1 cellular context compared by ENCODE assay signal in the genomic region with DNA sequence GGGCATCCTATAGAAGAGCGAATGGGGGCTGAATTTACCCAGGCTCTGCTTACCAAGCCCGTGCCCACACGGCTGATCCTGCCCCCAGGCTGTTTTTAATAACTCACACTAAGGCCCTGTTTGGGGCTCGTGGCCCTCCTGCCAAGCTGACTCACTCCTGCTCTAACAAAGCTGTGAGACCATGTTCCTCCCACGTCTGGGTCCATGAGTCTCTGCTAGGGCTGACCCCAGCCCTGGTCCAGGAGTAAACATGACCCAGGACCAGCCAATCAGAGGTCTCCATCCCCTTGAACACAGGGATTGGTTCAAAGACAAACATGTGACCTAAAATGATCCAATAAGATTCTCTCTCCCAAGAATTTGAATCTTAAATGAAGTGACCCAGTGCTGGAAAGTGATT.
TF ChIP-seq lines count a peak whose summit lies in the region.

No MANE protein-coding gene starts in this region.

TF ChIP-seq in GM23338, 12 proteins besides CTCF, POLR2A, EP300 and RAD21 (continued from another document):
- TF ChIP-seq ZNF462 (CRISPR knock-in tag; IDR thresholded peaks at IDR 0.05) (no peak), JUNB (IDR thresholded peaks at IDR 0.05; ENCODE audit: unreplicated experiment) (no peak)
